In the genomic region with DNA sequence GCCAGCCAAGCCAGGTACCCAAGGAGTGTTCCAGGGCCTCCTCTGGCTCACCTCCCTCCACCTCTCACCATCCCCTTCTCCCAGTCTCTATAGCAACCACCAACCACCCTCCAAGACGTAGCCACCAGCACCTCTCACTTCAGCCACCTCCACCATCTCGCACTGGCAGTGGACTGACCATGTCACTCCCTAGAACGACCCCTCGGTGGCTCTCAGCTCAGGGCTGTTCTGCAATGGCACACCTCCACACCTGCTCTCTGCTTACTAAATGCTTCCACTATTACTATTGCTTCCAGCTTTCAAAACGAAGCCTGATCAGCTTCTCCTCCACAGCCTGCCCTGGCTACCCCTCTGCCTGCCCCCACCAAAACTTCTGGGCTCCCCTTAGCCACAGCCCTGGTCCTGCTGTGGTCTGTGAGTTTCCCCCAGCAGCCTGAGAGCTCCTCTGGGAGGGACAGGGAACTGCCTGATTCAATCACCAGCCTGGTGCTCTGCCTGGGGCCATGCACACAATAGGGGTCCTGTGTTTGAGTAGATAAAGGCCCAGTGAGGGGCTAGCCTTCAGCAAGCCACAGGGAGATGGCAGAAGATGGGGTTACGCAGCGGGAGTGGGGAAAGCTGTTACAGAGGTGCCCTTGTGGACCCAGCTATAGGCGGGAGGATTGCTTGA, we compare ENCODE assay signal across 18 cellular contexts. TPM values are rescaled to one million over a fixed set of nuclear protein-coding genes. Genes with fewer than 3 reads are reported as not detected.
DNase-seq lines count a peak whose midpoint lies in the region; ATAC-seq, FAIRE-seq and TF ChIP-seq lines count a peak whose summit lies in the region.
"Had no signal": no experiment of that assay in that cellular context is flagged by ENCODE, and none has a peak within 500 bp of the region (broad histone marks: within the 10 kb centered on the region; RNA-seq: fewer than 3 reads in every experiment).

No MANE protein-coding gene starts in this region.

- H3K27me3 Mint-ChIP-seq in CD4-positive, CD25-positive, alpha-beta regulatory T cell = no peaks in the 10 kb centered on the region
- H3K27me3 Mint-ChIP-seq in CD8-positive, alpha-beta memory T cell = peaks cover 0 to 5% of the 10 kb centered on the region in 2 donors
- H3K27me3 Mint-ChIP-seq in WTC11 (ENCODE audit: low read depth) = no peaks in the 10 kb centered on the region

- no TSS peak for BruUV-seq in HepG2 (replicated peaks; lab: Mats Ljungman, UMichigan)

- no peaks in the 10 kb centered on the region for H3K27me3 ChIP-seq in CD4-positive, CD25-positive, alpha-beta regulatory T cell (ENCODE audit: control insufficient read depth, insufficient read depth, low read length)
- no peaks in the 10 kb centered on the region for H3K27me3 ChIP-seq in CD8-positive, alpha-beta memory T cell (ENCODE audit: insufficient read depth, low read length, poor library complexity, severe bottlenecking)
- no peaks in the 10 kb centered on the region for H3K27me3 ChIP-seq in neural cell (ENCODE audit: insufficient read depth, low read depth, low read length)
- peaks cover 0 to 2% of the 10 kb centered on the region in 2 experiments; a peak in 1 of 5 replicates for H3K27me3 ChIP-seq in HepG2 (ENCODE audit: control insufficient read depth in 1 of 2, insufficient read depth in 2 of 2, low read length in 2 of 2)
- H3K27me3 ChIP-seq: Peyer's patch had no signal

- no peak overlapping the region for H3K27ac ChIP-seq in CD4-positive, CD25-positive, alpha-beta regulatory T cell (ENCODE audit: insufficient read depth, low read length, poor library complexity, severe bottlenecking)
- H3K27ac ChIP-seq in CD8-positive, alpha-beta memory T cell (ENCODE audit: low read depth, low read length) = no peak overlapping the region
- H3K27ac ChIP-seq in neural cell (ENCODE audit: low read length) (no peak overlapping the region), HepG2 (ENCODE audit: extremely low read length, insufficient read depth, low read length) (no peak overlapping the region)
- H3K27ac ChIP-seq: parathyroid adenoma had no signal

- no peaks in the 10 kb centered on the region for H3K36me3 Mint-ChIP-seq in CD4-positive, CD25-positive, alpha-beta regulatory T cell
- H3K36me3 Mint-ChIP-seq in CD8-positive, alpha-beta memory T cell = no peaks in the 10 kb centered on the region
- H3K36me3 Mint-ChIP-seq in WTC11 = no peaks in the 10 kb centered on the region
- H3K36me3 Mint-ChIP-seq: brain had no signal

- POLR2A ChIA-PET in CD8-positive, alpha-beta memory T cell (lab: Charles Lee) = interaction anchor here (0.5 to 8.0 kb wide), 5 partner anchors 71 to 148 kb away, joined by 3 to 89 read pairs (median 11); partner anchors contain the start of gene RPL3
- POLR2A ChIA-PET in WTC11 (lab: Charles Lee) = interaction anchor here (1.4 to 2.2 kb wide), 4 partner anchors 21 to 149 kb away, joined by 4 to 10 read pairs (median 8); partner anchors contain the start of gene RPL3
- POLR2A ChIA-PET in HepG2 (lab: Yijun Ruan, JAX) = interaction anchor here (1.2 to 2.2 kb wide), 4 partner anchors 18 to 150 kb away, joined by 3 to 7 read pairs (median 4); partner anchors contain the start of genes CBX7 and RPL3

- no peaks in the 10 kb centered on the region for H3K9me3 ChIP-seq in CD4-positive, CD25-positive, alpha-beta regulatory T cell (ENCODE audit: control insufficient read depth in 2 of 2, low read length in 2 of 2)
- no peaks in the 10 kb centered on the region for H3K9me3 ChIP-seq in CD8-positive, alpha-beta memory T cell (ENCODE audit: low read length)
- H3K9me3 ChIP-seq in neural cell (ENCODE audit: low read length) (no peaks in the 10 kb centered on the region), HepG2 (ENCODE audit: low read length) (peaks cover 5% of the 10 kb centered on the region; the same call in 1 of the 2 replicates)
- H3K9me3 ChIP-seq: Peyer's patch had no signal

- TF ChIP-seq RAD21 in neural cell (conservative IDR thresholded peaks at IDR 0.05) = no peak
- TF ChIP-seq RAD21 in HepG2 (CRISPR knock-in tag; IDR thresholded peaks at IDR 0.05) = no peak

- no peaks in the 10 kb centered on the region for H4K20me1 ChIP-seq in neural cell (ENCODE audit: insufficient read depth)
- H4K20me1 ChIP-seq in HepG2 (ENCODE audit: insufficient read depth, low read length) = no peaks in the 10 kb centered on the region

- no peak for DNase-seq in CD4-positive, CD25-positive, alpha-beta regulatory T cell
- DNase-seq in CD8-positive, alpha-beta memory T cell = no peak
- DNase-seq in WTC11 (ENCODE audit: low spot score) (no peak), HepG2 (ENCODE audit: low spot score) (no peak), DMS153 treated with DMSO at 0.1 percent for 48 hours (lab: John Stamatoyannopoulos, UW; ENCODE audit: unreplicated experiment) (no peak), SKM-1 (lab: John Stamatoyannopoulos, UW; ENCODE audit: unreplicated experiment) (no peak)
- DNase-seq: NCI-H524 treated with DMSO at 0.1 percent for 48 hours had no signal

- peak overlapping the region; percentile 20 for H3K9ac ChIP-seq in neural cell (ENCODE audit: low read length)
- H3K9ac ChIP-seq in HepG2 (ENCODE audit: insufficient read depth, low read depth, low read length) = no peak overlapping the region
- H3K9ac ChIP-seq: parathyroid adenoma had no signal

- H2AFZ ChIP-seq in neural cell (ENCODE audit: low read depth, low read length) (no peak overlapping the region), HepG2 (ENCODE audit: low read length) (no peak overlapping the region)
- H2AFZ ChIP-seq: parathyroid adenoma had no signal

- no peak overlapping the region for H3K4me3 ChIP-seq in CD4-positive, CD25-positive, alpha-beta regulatory T cell (ENCODE audit: low read depth, low read length)
- H3K4me3 ChIP-seq in CD8-positive, alpha-beta memory T cell (ENCODE audit: low read length) = no peak overlapping the region
- H3K4me3 ChIP-seq in neural cell (ENCODE audit: low read length) = no peak overlapping the region
- H3K4me3 ChIP-seq in HepG2 (replicated peaks in 1 of 3; ENCODE audit: insufficient read depth in 1 of 3, low read depth in 2 of 3, low read length in 3 of 3) = no peak overlapping the region
- H3K4me3 ChIP-seq: GM12878 had no signal

- ATAC-seq in CD4-positive, CD25-positive, alpha-beta regulatory T cell (ENCODE audit: low read depth in 2 of 2) = no peak
- ATAC-seq in WTC11 (no peak), HepG2 (no peak)

- no peaks in the 10 kb centered on the region for H3K79me2 ChIP-seq in neural cell (replicated peaks; ENCODE audit: insufficient read depth, low read length)
- no peaks in the 10 kb centered on the region for H3K79me2 ChIP-seq in HepG2 (ENCODE audit: insufficient read depth, low read length)
- H3K79me2 ChIP-seq: parathyroid adenoma had no signal

- CTCF ChIA-PET in CD8-positive, alpha-beta memory T cell (lab: Charles Lee) = interaction anchor here (0.7 to 9.6 kb wide), 18 partner anchors 8 to 359 kb away, joined by 3 to 178 read pairs (median 10); partner anchors contain the start of genes PDGFB and RPL3
- CTCF ChIA-PET in WTC11 (lab: Charles Lee) (interaction anchor here (0.6 to 4.4 kb wide), 25 partner anchors 10 to 404 kb away, joined by 3 to 66 read pairs (median 7); partner anchors contain the start of gene CBX7), HepG2 (lab: Yijun Ruan, JAX; ENCODE audit: low intra/inter-chr PET ratio, low total read pairs) (interaction anchor here (1.2 to 4.6 kb wide), 4 partner anchors 46 to 146 kb away, joined by 4 to 27 read pairs (median 6); no protein-coding TSS in a partner anchor)

- H3K4me1 ChIP-seq in CD4-positive, CD25-positive, alpha-beta regulatory T cell (ENCODE audit: control insufficient read depth, insufficient read depth, low read length, poor library complexity, severe bottlenecking) = peaks cover 44% of the 10 kb centered on the region
- peaks cover 42% of the 10 kb centered on the region for H3K4me1 ChIP-seq in CD8-positive, alpha-beta memory T cell (ENCODE audit: insufficient read depth, low read length)
- peaks cover 43% of the 10 kb centered on the region for H3K4me1 ChIP-seq in HepG2 (ENCODE audit: insufficient read depth, low read length)
- H3K4me1 ChIP-seq: parathyroid adenoma had no signal

- no peak overlapping the region for H3K4me3 Mint-ChIP-seq in CD4-positive, CD25-positive, alpha-beta regulatory T cell
- no peak overlapping the region for H3K4me3 Mint-ChIP-seq in CD8-positive, alpha-beta memory T cell
- no peak overlapping the region for H3K4me3 Mint-ChIP-seq in WTC11
- H3K4me3 Mint-ChIP-seq: nephron had no signal

- WGBS in HepG2 (ENCODE audit: low lambda C conversion rate) = 23% methylated on average over 8 of the region's 8 CpGs

- H3F3A ChIP-seq in neural cell (ENCODE audit: insufficient read depth, low read length, poor library complexity, severe bottlenecking) = no peaks in the 10 kb centered on the region

- FAIRE-seq in HepG2 (lab: Jason Lieb, UNC) = no peak
- FAIRE-seq: D721Med, H54 had no signal

- H3K4me2 ChIP-seq in neural cell (ENCODE audit: low read length) (no peak overlapping the region), HepG2 (ENCODE audit: low read depth, low read length) (no peak overlapping the region)

- no peaks in the 10 kb centered on the region for H3K36me3 ChIP-seq in CD4-positive, CD25-positive, alpha-beta regulatory T cell (ENCODE audit: control insufficient read depth, insufficient read depth, low read length)
- no peaks in the 10 kb centered on the region for H3K36me3 ChIP-seq in CD8-positive, alpha-beta memory T cell (ENCODE audit: insufficient read depth, low read length)
- H3K36me3 ChIP-seq in neural cell (ENCODE audit: insufficient read depth, low read length) = no peaks in the 10 kb centered on the region
- H3K36me3 ChIP-seq in HepG2 (replicated peaks in 1 of 2; ENCODE audit: control insufficient read depth in 1 of 2, insufficient read depth in 2 of 2, low read length in 2 of 2) = no peaks in the 10 kb centered on the region
- H3K36me3 ChIP-seq: Peyer's patch, spleen had no signal

- TF ChIP-seq POLR2A in HepG2 (IDR thresholded peaks at IDR 0.05; ENCODE audit: insufficient read depth in 1 of 2, low read depth in 2 of 2, low read length in 2 of 2) = no peak

- in situ Hi-C loops in HepG2 (cut with HindIII; ENCODE audit: extremely low pct_ligation_motif_present, low pct_unique_long_range_greater_than_20kb) = loop anchor here (5.0 kb wide), 1 partner anchor 142 kb away; no protein-coding TSS in a partner anchor

- no peaks in the 10 kb centered on the region for H3K9me2 ChIP-seq in neural cell (ENCODE audit: insufficient read depth, low read length)

- peak overlapping the region in 2 of 3 donors; percentile 82 to 95 for H3K27ac Mint-ChIP-seq in CD4-positive, CD25-positive, alpha-beta regulatory T cell
- H3K27ac Mint-ChIP-seq in CD8-positive, alpha-beta memory T cell = peak overlapping the region in 5 of 8 donors; percentile 37 to 77 (median 47)
- peak overlapping the region; percentile 58 for H3K27ac Mint-ChIP-seq in WTC11
- H3K27ac Mint-ChIP-seq: nephron had no signal

- H3K4me1 Mint-ChIP-seq in CD4-positive, CD25-positive, alpha-beta regulatory T cell = peaks cover 11 to 42% (median 27%) of the 10 kb centered on the region in 4 donors
- H3K4me1 Mint-ChIP-seq in CD8-positive, alpha-beta memory T cell = peaks cover 39 to 44% (median 42%) of the 10 kb centered on the region in 3 donors
- peaks cover 52% of the 10 kb centered on the region for H3K4me1 Mint-ChIP-seq in WTC11

- TF ChIP-seq EP300 in neural cell (conservative IDR thresholded peaks at IDR 0.05; ENCODE audit: poor library complexity, severe bottlenecking) (no peak), HepG2 (IDR thresholded peaks at IDR 0.05; ENCODE audit: low read depth in 2 of 2, low read length in 2 of 2) (no peak), HepG2 (CRISPR knock-in tag; IDR thresholded peaks at IDR 0.05; ENCODE audit: borderline replicate concordance) (no peak)

- intact Hi-C loops in HepG2 (cut with micrococcal nuclease; ENCODE audit: unreplicated experiment) = loop anchor here (2.0 to 10.0 kb wide), 4 partner anchors 42 to 139 kb away; partner anchors contain the start of gene PDGFB

- no peaks in the 10 kb centered on the region for H3K9me3 Mint-ChIP-seq in CD4-positive, CD25-positive, alpha-beta regulatory T cell
- H3K9me3 Mint-ChIP-seq in CD8-positive, alpha-beta memory T cell = no peaks in the 10 kb centered on the region
- H3K9me3 Mint-ChIP-seq in WTC11 = peaks cover 5% of the 10 kb centered on the region; the same call in 1 of the 2 replicates
- H3K9me3 Mint-ChIP-seq: activated T-cell treated with anti-CD3 and anti-CD28 coated beads, Interleukin-2, amount 50 U/mL, for 4 hours; IgD-negative memory B cell; nephron had no signal

- TF ChIP-seq CTCF in WTC11 (IDR thresholded peaks at IDR 0.05) (no peak), neural cell (IDR thresholded peaks at IDR 0.05; ENCODE audit: poor library complexity, severe bottlenecking) (no peak), HepG2 (CRISPR knock-in tag; IDR thresholded peaks at IDR 0.05) (no peak)

RNA-seq across cellular contexts. Expression of gene CBX7, which starts 17.5 kb away (rescaled TPM):
- 102 TPM for total RNA-seq in CD4-positive, CD25-positive, alpha-beta regulatory T cell
- 10 to 100 TPM; 27.7 to 44.6 (median 35.4) TPM for polyA plus RNA-seq in CD4-positive, CD25-positive, alpha-beta regulatory T cell
- total RNA-seq in CD8-positive, alpha-beta memory T cell = 10 to 100 TPM; 26.1 to 26.4 TPM
- polyA plus RNA-seq in CD8-positive, alpha-beta memory T cell = 29.7 TPM
- total RNA-seq in WTC11 (2021) (10.6 to 11.1 TPM (median 10.6 TPM) in 3 replicates), HepG2 (2016; rRNA removed; fragmentation: Illumina TruSeq; extraction: Trizol) (0.20 and 0.35 TPM in 2 replicates)
- polyA plus RNA-seq in neural cell (4.4 and 6.1 TPM in 2 replicates), HepG2 (2011; rRNA removed) (4.9 and 7.1 TPM in 2 replicates)
- 7.8 and 13.9 TPM in 2 replicates for polyA minus RNA-seq in neural cell
- not detected in 2 replicates for total RNA-seq in HepG2 (2016; cell fraction: cytosol; rRNA removed; fragmentation: Illumina TruSeq; extraction: Trizol; ENCODE audit: low read depth)
- 0.27 and 0.30 TPM in 2 replicates for total RNA-seq in HepG2 (2016; cell fraction: insoluble cytoplasmic fraction; rRNA removed; fragmentation: Illumina TruSeq; extraction: Trizol)
- 0.09 and 0.21 TPM in 2 replicates for total RNA-seq in HepG2 (2016; cell fraction: membrane; rRNA removed; fragmentation: Illumina TruSeq; extraction: Trizol)
- 0.31 and 1.4 TPM in 2 replicates for total RNA-seq in HepG2 (2016; cell fraction: nucleus; rRNA removed; fragmentation: Illumina TruSeq; extraction: Trizol)
- 3.6 and 4.4 TPM in 2 replicates for polyA plus RNA-seq in HepG2 (2011; cell fraction: cytosol; rRNA removed)
- polyA plus RNA-seq in HepG2 (2011; cell fraction: nucleus; rRNA removed) = 22.7 and 23.8 TPM in 2 replicates
- 5.5 and 5.7 TPM in 2 replicates for polyA plus RNA-seq in HepG2 (2012)
- polyA plus RNA-seq in HepG2 (2016; cell fraction: cytosol; fragmentation: Illumina TruSeq; extraction: Trizol; ENCODE audit: low read depth) = 0.09 and 0.23 TPM in 2 replicates
- polyA plus RNA-seq in HepG2 (2016; cell fraction: insoluble cytoplasmic fraction; fragmentation: Illumina TruSeq; extraction: Trizol; ENCODE audit: low read depth) = 0.35 and 0.53 TPM in 2 replicates
- polyA plus RNA-seq in HepG2 (2016; cell fraction: membrane; fragmentation: Illumina TruSeq; extraction: Trizol; ENCODE audit: low read depth) = 0.08 and 0.19 TPM in 2 replicates
- polyA plus RNA-seq in HepG2 (2016; cell fraction: nucleus; fragmentation: Illumina TruSeq; extraction: Trizol; ENCODE audit: insufficient read depth, low read depth) = 1.6 TPM in 2 replicates
- polyA minus RNA-seq in HepG2 (2011; rRNA and poly(A)+ RNA removed; ENCODE audit: low replicate concordance) = 7.2 and 8.5 TPM in 2 replicates
- polyA minus RNA-seq in HepG2 (2011; cell fraction: cytosol; rRNA and poly(A)+ RNA removed) = 1.2 and 2.1 TPM in 2 replicates
- polyA minus RNA-seq in HepG2 (2011; cell fraction: nucleus; rRNA and poly(A)+ RNA removed) = 6.5 and 7.6 TPM in 2 replicates
